Comparison of ENCODE assay signal across 9 cellular contexts in genomic region chr12:22990501-22990900, GRCh38.
"Had no signal": no experiment of that assay in that cellular context is flagged by ENCODE, and none has a peak within 500 bp of the region (broad histone marks: within the 10 kb centered on the region; RNA-seq: fewer than 3 reads in every experiment).

No MANE protein-coding gene starts in this region.

- FAIRE-seq: H1, H54, HepG2 had no signal

- H3K9ac ChIP-seq: KMS-11 had no signal

- H3K4me3 ChIP-seq: GM23338 had no signal

- ATAC-seq: GM23338, HepG2 had no signal

- DNase-seq: H9, HCEC 1CT, HFFc6, KBM-7 had no signal
